In the genomic region with DNA sequence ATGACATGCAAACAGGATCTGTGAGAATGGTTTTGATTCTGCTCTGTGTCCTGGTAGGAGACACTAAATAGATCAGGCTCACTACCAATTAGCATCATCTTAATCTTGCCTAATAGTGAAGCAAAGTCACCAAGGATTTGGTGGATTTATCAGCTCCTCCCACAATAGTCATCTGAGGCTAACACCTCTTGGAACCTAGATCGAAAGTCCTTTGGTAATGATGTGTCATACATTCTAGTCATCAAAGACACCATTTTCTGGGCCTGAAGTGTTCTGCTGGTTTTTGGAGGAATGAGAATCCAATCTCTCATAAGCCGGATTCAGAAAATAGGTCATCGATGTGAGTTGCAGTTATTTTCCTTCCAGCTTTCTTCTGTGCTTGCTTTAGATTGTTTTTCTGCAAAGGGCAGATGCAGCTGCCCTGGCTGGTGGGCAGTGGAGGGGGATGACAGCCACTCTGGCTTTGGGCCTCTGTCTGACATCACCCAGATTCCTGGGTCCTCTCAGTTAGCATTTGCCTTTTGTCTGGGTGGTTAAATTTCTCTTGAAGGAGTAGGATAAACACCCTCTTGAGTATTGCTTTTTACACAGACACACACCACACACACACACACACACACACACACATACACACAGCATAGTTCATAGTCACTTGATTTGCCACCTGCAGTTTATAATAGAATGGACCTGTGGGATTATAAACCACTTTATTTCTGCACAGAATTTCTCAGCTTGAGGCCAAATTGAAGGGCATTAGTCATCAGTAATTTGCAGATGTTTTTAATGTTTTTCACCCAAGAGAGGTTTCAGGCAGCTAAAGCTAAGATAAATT, we compare ENCODE assay signal across 8 cellular contexts. TPM values are rescaled to one million over a fixed set of nuclear protein-coding genes. Genes with fewer than 3 reads are reported as not detected.
A peak's percentile ranks its signal among the peaks of the same experiment; 100 is the strongest.
DNase-seq lines count a peak whose midpoint lies in the region; ATAC-seq and TF ChIP-seq lines count a peak whose summit lies in the region.

A gene with protein sequence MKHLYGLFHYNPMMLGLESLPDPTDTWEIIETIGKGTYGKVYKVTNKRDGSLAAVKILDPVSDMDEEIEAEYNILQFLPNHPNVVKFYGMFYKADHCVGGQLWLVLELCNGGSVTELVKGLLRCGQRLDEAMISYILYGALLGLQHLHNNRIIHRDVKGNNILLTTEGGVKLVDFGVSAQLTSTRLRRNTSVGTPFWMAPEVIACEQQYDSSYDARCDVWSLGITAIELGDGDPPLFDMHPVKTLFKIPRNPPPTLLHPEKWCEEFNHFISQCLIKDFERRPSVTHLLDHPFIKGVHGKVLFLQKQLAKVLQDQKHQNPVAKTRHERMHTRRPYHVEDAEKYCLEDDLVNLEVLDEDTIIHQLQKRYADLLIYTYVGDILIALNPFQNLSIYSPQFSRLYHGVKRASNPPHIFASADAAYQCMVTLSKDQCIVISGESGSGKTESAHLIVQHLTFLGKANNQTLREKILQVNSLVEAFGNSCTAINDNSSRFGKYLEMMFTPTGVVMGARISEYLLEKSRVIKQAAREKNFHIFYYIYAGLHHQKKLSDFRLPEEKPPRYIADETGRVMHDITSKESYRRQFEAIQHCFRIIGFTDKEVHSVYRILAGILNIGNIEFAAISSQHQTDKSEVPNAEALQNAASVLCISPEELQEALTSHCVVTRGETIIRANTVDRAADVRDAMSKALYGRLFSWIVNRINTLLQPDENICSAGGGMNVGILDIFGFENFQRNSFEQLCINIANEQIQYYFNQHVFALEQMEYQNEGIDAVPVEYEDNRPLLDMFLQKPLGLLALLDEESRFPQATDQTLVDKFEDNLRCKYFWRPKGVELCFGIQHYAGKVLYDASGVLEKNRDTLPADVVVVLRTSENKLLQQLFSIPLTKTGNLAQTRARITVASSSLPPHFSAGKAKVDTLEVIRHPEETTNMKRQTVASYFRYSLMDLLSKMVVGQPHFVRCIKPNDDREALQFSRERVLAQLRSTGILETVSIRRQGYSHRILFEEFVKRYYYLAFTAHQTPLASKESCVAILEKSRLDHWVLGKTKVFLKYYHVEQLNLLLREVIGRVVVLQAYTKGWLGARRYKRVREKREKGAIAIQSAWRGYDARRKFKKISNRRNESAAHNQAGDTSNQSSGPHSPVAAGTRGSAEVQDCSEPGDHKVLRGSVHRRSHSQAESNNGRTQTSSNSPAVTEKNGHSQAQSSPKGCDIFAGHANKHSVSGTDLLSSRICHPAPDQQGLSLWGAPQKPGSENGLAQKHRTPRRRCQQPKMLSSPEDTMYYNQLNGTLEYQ (N-terminal part only) (plus strand): TSS at position 198 of the 832 bp plus-strand sequence. CDS start 141 bp downstream, at position 339.

- TF ChIP-seq CTCF in HFFc6 (IDR thresholded peaks at IDR 0.05) = no peak

- peaks cover 13% of the 10 kb centered on the region; the same call in 1 of the 2 replicates for H3K4me1 Mint-ChIP-seq in HFFc6 (ENCODE audit: low read depth)
- peaks cover 7% of the 10 kb centered on the region for H3K4me1 Mint-ChIP-seq in activated T-cell treated with anti-CD3 and anti-CD28 coated beads, Interleukin-2, amount 50 U/mL, for 72 hours (ENCODE audit: low read depth)

- no peaks in the 10 kb centered on the region; the same call in 1 of the 2 replicates for H3K9me3 Mint-ChIP-seq in HFFc6
- no peaks in the 10 kb centered on the region for H3K9me3 Mint-ChIP-seq in activated T-cell treated with anti-CD3 and anti-CD28 coated beads, Interleukin-2, amount 50 U/mL, for 72 hours

- H3K4me3 Mint-ChIP-seq in HFFc6 = no peak within 1 kb of the TSS; the same call in 1 of the 2 replicates
- H3K4me3 Mint-ChIP-seq in activated T-cell treated with anti-CD3 and anti-CD28 coated beads, Interleukin-2, amount 50 U/mL, for 72 hours = no peak within 1 kb of the TSS

- H3K36me3 Mint-ChIP-seq in HFFc6 (ENCODE audit: low read depth) = no peaks in the 10 kb centered on the region
- no peaks in the 10 kb centered on the region for H3K36me3 Mint-ChIP-seq in activated T-cell treated with anti-CD3 and anti-CD28 coated beads, Interleukin-2, amount 50 U/mL, for 72 hours (ENCODE audit: insufficient read depth in 2 of 2)

- peak within 1 kb of the TSS; percentile 44; the same call in 1 of the 2 replicates for H3K27ac Mint-ChIP-seq in HFFc6
- H3K27ac Mint-ChIP-seq in activated T-cell treated with anti-CD3 and anti-CD28 coated beads, Interleukin-2, amount 50 U/mL, for 72 hours = no peak within 1 kb of the TSS

- DNase-seq in EH (ENCODE audit: low read depth) (peak; percentile 41), HFFc6 (peak; percentile 25), kidney glomerular epithelial cell (lab: John Stamatoyannopoulos, UW) (peak; percentile 16), NCI-H510A treated with DMSO at 0.1 percent for 48 hours (lab: John Stamatoyannopoulos, UW) (no peak), OCI-M1 (lab: John Stamatoyannopoulos, UW) (no peak)
- DNase-seq in activated T-cell treated with anti-CD3 and anti-CD28 coated beads, Interleukin-2, amount 50 U/mL, for 72 hours = no peak

- ATAC-seq in activated T-cell treated with anti-CD3 and anti-CD28 coated beads, Interleukin-2, amount 50 U/mL, for 72 hours (replicated peaks in 1 of 2) = peak; percentile 66 to 81
- ATAC-seq in HG02763 (IDR thresholded peaks at IDR 0.05; ENCODE audit: unreplicated experiment) = no peak
- ATAC-seq in GM21367 (IDR thresholded peaks at IDR 0.05; ENCODE audit: unreplicated experiment) = no peak

- H3K27me3 Mint-ChIP-seq in HFFc6 (ENCODE audit: insufficient read depth) = no peaks in the 10 kb centered on the region; the same call in none of the 2 replicates
- H3K27me3 Mint-ChIP-seq in activated T-cell treated with anti-CD3 and anti-CD28 coated beads, Interleukin-2, amount 50 U/mL, for 72 hours (ENCODE audit: low read depth) = no peaks in the 10 kb centered on the region

RNA-seq across cellular contexts. Expression of the gene that starts here (rescaled TPM):
- total RNA-seq in HFFc6 (2021; fragmentation: NEBNext Ultra II Directional; extraction: Animal tissue kit (Norgen Biotek cat#: 25700)) = not detected
- total RNA-seq in activated T-cell treated with anti-CD3 and anti-CD28 coated beads, Interleukin-2, amount 50 U/mL, for 72 hours = 1 to 10 TPM; 3.8 to 4.1 TPM

Comparison
In these comparisons a context has a peak if more than half of its experiments do, and no peak if none do; other contexts are left out.
1. RNA of the gene that starts here (total RNA-seq): 3.8 to 4.1 TPM in activated T-cell treated with anti-CD3 and anti-CD28 coated beads, Interleukin-2, amount 50 U/mL, for 72 hours; not detected in HFFc6; every median in the first group is over 4 times any median in the second.
2. Peak in DNase-seq in HFFc6; RNA of the gene not detected or under 1 TPM.
3. DNase-seq: peak in EH (single experiment) and kidney glomerular epithelial cell (single experiment); none in activated T-cell treated with anti-CD3 and anti-CD28 coated beads, Interleukin-2, amount 50 U/mL, for 72 hours (0 of 2), NCI-H510A treated with DMSO at 0.1 percent for 48 hours (single experiment) and OCI-M1 (single experiment).
4. ATAC-seq: peak in activated T-cell treated with anti-CD3 and anti-CD28 coated beads, Interleukin-2, amount 50 U/mL, for 72 hours (2 of 2); none in HG02763 (single experiment) and GM21367 (single experiment).